10 cellular contexts compared by ENCODE assay signal in the genomic region with DNA sequence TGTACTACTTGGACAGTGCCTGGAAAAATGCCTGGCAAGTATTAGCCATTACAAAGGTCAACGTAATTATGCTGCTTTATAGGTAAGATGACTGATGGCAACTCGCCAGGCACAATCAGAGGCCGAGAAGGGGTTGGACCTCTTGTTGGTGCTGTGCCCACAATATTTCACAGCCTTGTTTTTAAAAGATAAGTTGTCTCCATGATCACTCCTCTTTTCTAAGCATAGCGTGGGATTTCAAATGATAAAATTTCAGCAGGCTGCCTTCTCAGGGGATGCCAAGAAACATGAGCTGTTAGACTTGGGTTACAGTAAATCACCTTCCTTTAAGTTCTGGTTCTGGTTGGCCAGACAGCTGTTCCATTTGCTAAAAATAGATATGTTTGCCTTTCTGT. TPM values are rescaled to one million over a fixed set of nuclear protein-coding genes. Genes with fewer than 3 reads are reported as not detected.
A peak's percentile ranks its signal among the peaks of the same experiment; 100 is the strongest.
DNase-seq lines count a peak whose midpoint lies in the region; ATAC-seq and TF ChIP-seq lines count a peak whose summit lies in the region.
"Had no signal": no experiment of that assay in that cellular context is flagged by ENCODE, and none has a peak within 500 bp of the region (broad histone marks: within the 10 kb centered on the region; RNA-seq: fewer than 3 reads in every experiment).

No MANE protein-coding gene starts in this region.

- POLR2A ChIA-PET in naive thymus-derived CD4-positive, alpha-beta T cell (lab: Charles Lee) = no interaction called here

- no peak for DNase-seq in activated T-cell treated with anti-CD3 and anti-CD28 coated beads, Interleukin-2, amount 50 U/mL, for 72 hours
- DNase-seq in activated T-cell treated with anti-CD3 and anti-CD28 coated beads, Interleukin-2, amount 50 U/mL, for 1 hour = no peak
- no peak for DNase-seq in activated naive CD8-positive, alpha-beta T cell treated with anti-CD3 and anti-CD28 coated beads for 36 hours
- DNase-seq in naive thymus-derived CD4-positive, alpha-beta T cell = no peak
- peak; percentile 40 to 53 for DNase-seq in uterus
- no peak for DNase-seq in NCI-H1048 (lab: John Stamatoyannopoulos, UW)
- DNase-seq in mesothelial cell of epicardium (ENCODE audit: low spot score in 2 of 2, unreplicated experiment in 2 of 2) = no peak
- DNase-seq in SW 1271 (lab: John Stamatoyannopoulos, UW) = no peak

- peaks cover 0 to 2% of the 10 kb centered on the region in 2 donors for H3K9me3 Mint-ChIP-seq in activated T-cell treated with anti-CD3 and anti-CD28 coated beads, Interleukin-2, amount 50 U/mL, for 72 hours
- H3K9me3 Mint-ChIP-seq in activated naive CD8-positive, alpha-beta T cell treated with anti-CD3 and anti-CD28 coated beads for 36 hours = no peaks in the 10 kb centered on the region
- peaks cover 0 to 3% (median 0%) of the 10 kb centered on the region in 11 donors for H3K9me3 Mint-ChIP-seq in naive thymus-derived CD4-positive, alpha-beta T cell
- H3K9me3 Mint-ChIP-seq in mesothelial cell of epicardium = no peaks in the 10 kb centered on the region

- peak overlapping the region; percentile 88 for H3K27ac Mint-ChIP-seq in activated T-cell treated with anti-CD3 and anti-CD28 coated beads, Interleukin-2, amount 50 U/mL, for 72 hours
- H3K27ac Mint-ChIP-seq in activated naive CD8-positive, alpha-beta T cell treated with anti-CD3 and anti-CD28 coated beads for 36 hours = peak overlapping the region; percentile 81
- peak overlapping the region in 3 of 9 donors; percentile 2 to 81 (median 55) for H3K27ac Mint-ChIP-seq in naive thymus-derived CD4-positive, alpha-beta T cell
- no peak overlapping the region for H3K27ac Mint-ChIP-seq in mesothelial cell of epicardium

- H3K27me3 ChIP-seq in naive thymus-derived CD4-positive, alpha-beta T cell (ENCODE audit: control insufficient read depth in 2 of 2, insufficient read depth in 2 of 2, low read length in 2 of 2) = peaks cover 0 to 3% of the 10 kb centered on the region in 2 donors
- H3K27me3 ChIP-seq in uterus = no peaks in the 10 kb centered on the region

- peaks cover 34% of the 10 kb centered on the region for H3K27me3 Mint-ChIP-seq in activated T-cell treated with anti-CD3 and anti-CD28 coated beads, Interleukin-2, amount 50 U/mL, for 72 hours (ENCODE audit: low read depth)
- H3K27me3 Mint-ChIP-seq in activated naive CD8-positive, alpha-beta T cell treated with anti-CD3 and anti-CD28 coated beads for 36 hours = peaks cover 34% of the 10 kb centered on the region
- peaks cover 7 to 38% (median 31%) of the 10 kb centered on the region in 5 donors for H3K27me3 Mint-ChIP-seq in naive thymus-derived CD4-positive, alpha-beta T cell
- H3K27me3 Mint-ChIP-seq in mesothelial cell of epicardium (ENCODE audit: low read depth) = peaks cover 82% of the 10 kb centered on the region

- peak overlapping the region; percentile 66 for H3K4me3 ChIP-seq in naive thymus-derived CD4-positive, alpha-beta T cell (ENCODE audit: low read length)
- no peak overlapping the region for H3K4me3 ChIP-seq in uterus

- CTCF ChIA-PET in naive thymus-derived CD4-positive, alpha-beta T cell (lab: Charles Lee) = no interaction called here

- TF ChIP-seq CTCF in uterus (IDR thresholded peaks at IDR 0.05) (no peak), mesothelial cell of epicardium (IDR thresholded peaks at IDR 0.05; ENCODE audit: unreplicated experiment) (no peak)

- H3K36me3 Mint-ChIP-seq in activated T-cell treated with anti-CD3 and anti-CD28 coated beads, Interleukin-2, amount 50 U/mL, for 72 hours (ENCODE audit: insufficient read depth in 2 of 2) = peaks cover 7 to 20% of the 10 kb centered on the region in 2 donors
- peaks cover 10% of the 10 kb centered on the region for H3K36me3 Mint-ChIP-seq in activated naive CD8-positive, alpha-beta T cell treated with anti-CD3 and anti-CD28 coated beads for 36 hours
- H3K36me3 Mint-ChIP-seq in naive thymus-derived CD4-positive, alpha-beta T cell = peaks cover 0 to 23% (median 0%) of the 10 kb centered on the region in 5 donors
- H3K36me3 Mint-ChIP-seq in mesothelial cell of epicardium = no peaks in the 10 kb centered on the region

- ATAC-seq in activated T-cell treated with anti-CD3 and anti-CD28 coated beads, Interleukin-2, amount 50 U/mL, for 72 hours (replicated peaks in 1 of 2) = no peak
- no peak for ATAC-seq in naive thymus-derived CD4-positive, alpha-beta T cell
- ATAC-seq: HCT116 had no signal

- H3K4me1 ChIP-seq in naive thymus-derived CD4-positive, alpha-beta T cell (ENCODE audit: control insufficient read depth in 2 of 2, insufficient read depth in 2 of 2, low read length in 2 of 2) = peaks cover 16 to 46% of the 10 kb centered on the region in 2 donors
- peaks cover 0 to 7% of the 10 kb centered on the region in 2 donors for H3K4me1 ChIP-seq in uterus

- H3K36me3 ChIP-seq in naive thymus-derived CD4-positive, alpha-beta T cell (ENCODE audit: control insufficient read depth in 2 of 3, insufficient read depth in 3 of 3, low read length in 3 of 3) = no peaks in the 10 kb centered on the region
- no peaks in the 10 kb centered on the region for H3K36me3 ChIP-seq in uterus
- H3K36me3 ChIP-seq: thoracic aorta had no signal

- H3K4me1 Mint-ChIP-seq in activated T-cell treated with anti-CD3 and anti-CD28 coated beads, Interleukin-2, amount 50 U/mL, for 72 hours (ENCODE audit: low read depth) = peaks cover 68% of the 10 kb centered on the region
- H3K4me1 Mint-ChIP-seq in activated naive CD8-positive, alpha-beta T cell treated with anti-CD3 and anti-CD28 coated beads for 36 hours = peaks cover 61% of the 10 kb centered on the region
- peaks cover 16 to 68% (median 35%) of the 10 kb centered on the region in 7 donors for H3K4me1 Mint-ChIP-seq in naive thymus-derived CD4-positive, alpha-beta T cell
- H3K4me1 Mint-ChIP-seq in mesothelial cell of epicardium = peaks cover 34% of the 10 kb centered on the region

- no peak overlapping the region for H3K27ac ChIP-seq in naive thymus-derived CD4-positive, alpha-beta T cell (ENCODE audit: low read depth, low read length)
- peak overlapping the region; percentile 79 to 83 for H3K27ac ChIP-seq in uterus
- H3K27ac ChIP-seq: thoracic aorta had no signal

- no peaks in the 10 kb centered on the region for H3K9me3 ChIP-seq in naive thymus-derived CD4-positive, alpha-beta T cell (ENCODE audit: control insufficient read depth in 2 of 3, low read length in 3 of 3)
- H3K9me3 ChIP-seq in uterus = no peaks in the 10 kb centered on the region
- H3K9me3 ChIP-seq: thoracic aorta had no signal

- TF ChIP-seq POLR2A in uterus (IDR thresholded peaks at IDR 0.05) = no peak

- intact Hi-C loops in naive thymus-derived CD4-positive, alpha-beta T cell (cut with micrococcal nuclease) = loop anchor here (2.0 to 5.0 kb wide), 2 partner anchors 69 to 148 kb away; no protein-coding TSS in a partner anchor
- intact Hi-C loops in uterus (cut with DNase I; ENCODE audit: low total_unique reads) = no loop called here

- H3K4me3 Mint-ChIP-seq in activated T-cell treated with anti-CD3 and anti-CD28 coated beads, Interleukin-2, amount 50 U/mL, for 72 hours = peak overlapping the region; percentile 87 to 93
- H3K4me3 Mint-ChIP-seq in activated naive CD8-positive, alpha-beta T cell treated with anti-CD3 and anti-CD28 coated beads for 36 hours = peak overlapping the region; percentile 85
- H3K4me3 Mint-ChIP-seq in naive thymus-derived CD4-positive, alpha-beta T cell = peak overlapping the region in 7 of 10 donors; percentile 85 to 99 (median 94)
- H3K4me3 Mint-ChIP-seq in mesothelial cell of epicardium = no peak overlapping the region

RNA-seq across cellular contexts. Expression of gene HOPX, which starts 26.9 kb away (rescaled TPM):
- 10 to 100 TPM; 71.1 to 93.2 TPM for total RNA-seq in activated T-cell treated with anti-CD3 and anti-CD28 coated beads, Interleukin-2, amount 50 U/mL, for 72 hours
- total RNA-seq in activated naive CD8-positive, alpha-beta T cell treated with anti-CD3 and anti-CD28 coated beads for 36 hours = 10 to 100 TPM; 16.5 to 18.1 TPM
- total RNA-seq in naive thymus-derived CD4-positive, alpha-beta T cell = 10 to 100 TPM in 2 of 5 experiments, 1 to 10 TPM in 1, under 1 TPM in 2; 0.84 to 46.3 (median 5.5) TPM
- polyA plus RNA-seq in naive thymus-derived CD4-positive, alpha-beta T cell = 1 to 10 TPM in 1 of 2 donors, under 1 TPM in 1; 0.64 to 6.2 TPM
- 10 to 100 TPM in 2 of 4 donors, 1 to 10 TPM in 2; 6.0 to 37.4 (median 17.4) TPM for total RNA-seq in uterus
- 2.7 to 3.3 TPM (median 3.1 TPM) in 3 replicates for total RNA-seq in mesothelial cell of epicardium

Comparison
In these comparisons a context has a peak if more than half of its experiments do, and no peak if none do; other contexts are left out.
1. DNase-seq: peak in uterus (2 of 2); none in activated T-cell treated with anti-CD3 and anti-CD28 coated beads, Interleukin-2, amount 50 U/mL, for 72 hours (0 of 2), activated T-cell treated with anti-CD3 and anti-CD28 coated beads, Interleukin-2, amount 50 U/mL, for 1 hour (single experiment), activated naive CD8-positive, alpha-beta T cell treated with anti-CD3 and anti-CD28 coated beads for 36 hours (single experiment), naive thymus-derived CD4-positive, alpha-beta T cell (0 of 9), NCI-H1048 (single experiment), mesothelial cell of epicardium (0 of 2) and SW 1271 (0 of 2).